In the genomic region with DNA sequence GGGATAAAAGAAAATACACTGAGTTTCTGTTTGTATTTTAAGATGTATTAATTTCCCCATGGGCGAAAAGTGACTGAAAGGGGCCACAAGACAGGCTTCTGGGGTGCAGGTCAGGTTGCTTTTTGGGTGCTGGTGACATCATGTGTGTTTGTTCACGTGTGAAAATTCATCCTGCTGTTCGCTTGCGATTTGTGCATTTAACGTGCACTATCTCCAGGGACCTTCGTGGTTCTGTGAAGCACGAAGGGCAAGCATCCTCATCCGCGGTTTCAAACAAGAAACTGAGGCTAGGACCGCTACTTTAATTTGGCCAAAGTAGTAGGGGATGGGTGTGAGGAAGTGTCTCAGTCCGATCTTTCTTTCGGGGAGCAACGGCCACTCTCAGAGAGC, we compare ENCODE assay signal across 8 cellular contexts. TPM values are rescaled to one million over a fixed set of nuclear protein-coding genes. Genes with fewer than 3 reads are reported as not detected.
DNase-seq lines count a peak whose midpoint lies in the region; TF ChIP-seq lines count a peak whose summit lies in the region.

No MANE protein-coding gene starts in this region.

- H3K4me2 ChIP-seq in Loucy (ENCODE audit: low read depth, low read length, poor library complexity, severe bottlenecking): peak overlapping the region; percentile 84

- H3K9me2 ChIP-seq in Loucy (replicated peaks; ENCODE audit: low read depth, low read length): no peaks in the 10 kb centered on the region

- H3K9ac ChIP-seq in Loucy (ENCODE audit: low read depth, low read length, poor library complexity, severe bottlenecking) (peak overlapping the region; percentile 58), duodenal mucosa (ENCODE audit: low read depth in 1 of 2, low read length in 2 of 2) (peak overlapping the region; percentile 45 to 52)

- H3K27me3 Mint-ChIP-seq in CD4-positive, alpha-beta memory T cell: peaks cover 7 to 20% of the 10 kb centered on the region in 2 donors

- intact Hi-C loops in CD4-positive, alpha-beta memory T cell (cut with micrococcal nuclease): loop anchor here (10.0 kb wide), 2 partner anchors 86 to 1134 kb away; no protein-coding TSS in a partner anchor

- H3K27ac ChIP-seq in CD4-positive, alpha-beta memory T cell (ENCODE audit: low read depth, low read length): no peak overlapping the region
- H3K27ac ChIP-seq in duodenal mucosa (ENCODE audit: low read depth, low read length): peak overlapping the region; percentile 1

- peak in 1 of 5 donors; percentile 5 for DNase-seq in CD4-positive, alpha-beta memory T cell
- no peak for DNase-seq in glomerular visceral epithelial cell (ENCODE audit: extremely low spot score)
- DNase-seq in stimulated activated CD4-positive, alpha-beta T cell treated with anti-CD3 and anti-CD28 coated beads, Interleukin-1b, Interleukin-23, amount 100 ng/mL, for 48 hours: no peak
- DNase-seq in GM10266 (ENCODE audit: extremely low spot score): no peak
- no peak for DNase-seq in MV-4-11 (lab: John Stamatoyannopoulos, UW)

- H3K27ac Mint-ChIP-seq in CD4-positive, alpha-beta memory T cell: peak overlapping the region in 6 of 7 donors; percentile 2 to 90 (median 73)

- peaks cover 15% of the 10 kb centered on the region for H3K27me3 ChIP-seq in CD4-positive, alpha-beta memory T cell (ENCODE audit: insufficient read depth, low read length)
- peaks cover 24% of the 10 kb centered on the region for H3K27me3 ChIP-seq in Loucy (ENCODE audit: insufficient read depth, low read length, poor library complexity, severe bottlenecking)
- no peaks in the 10 kb centered on the region for H3K27me3 ChIP-seq in duodenal mucosa (ENCODE audit: control insufficient read depth in 1 of 2, insufficient read depth in 2 of 2, low read length in 2 of 2)
- no peaks in the 10 kb centered on the region for H3K27me3 ChIP-seq in neuron (ENCODE audit: insufficient read depth, low read length)

- TF ChIP-seq CTCF in Loucy (conservative IDR thresholded peaks at IDR 0.05; ENCODE audit: low read length) (no peak), GM10266 (IDR thresholded peaks at IDR 0.05; ENCODE audit: control insufficient read depth, insufficient read depth, low read depth, missing control alignments) (no peak)

- CTCF ChIA-PET in CD4-positive, alpha-beta memory T cell (lab: Charles Lee; ENCODE audit: partially characterized antibody): interaction anchor here (1.3 kb wide), 1 partner anchor 82 kb away, joined by 3 read pairs; no protein-coding TSS in a partner anchor

- peaks cover 0 to 3% of the 10 kb centered on the region in 2 donors for H3K36me3 Mint-ChIP-seq in CD4-positive, alpha-beta memory T cell

- no peaks in the 10 kb centered on the region for H3K9me3 ChIP-seq in CD4-positive, alpha-beta memory T cell (ENCODE audit: control insufficient read depth in 1 of 2, low read length in 2 of 2)
- H3K9me3 ChIP-seq in Loucy (ENCODE audit: insufficient read depth, low read depth, low read length) (no peaks in the 10 kb centered on the region), duodenal mucosa (ENCODE audit: control insufficient read depth in 1 of 2, low read length in 2 of 2) (no peaks in the 10 kb centered on the region), neuron (ENCODE audit: low read length) (no peaks in the 10 kb centered on the region)

- peaks cover 11 to 32% (median 19%) of the 10 kb centered on the region in 4 donors for H3K4me1 Mint-ChIP-seq in CD4-positive, alpha-beta memory T cell

- peak overlapping the region; percentile 86 to 92 (median 89) for H3K4me3 Mint-ChIP-seq in CD4-positive, alpha-beta memory T cell

- peaks cover 12% of the 10 kb centered on the region for H4K20me1 ChIP-seq in Loucy (ENCODE audit: insufficient read depth, low read length, poor library complexity, severe bottlenecking)

- no peaks in the 10 kb centered on the region for H3K9me3 Mint-ChIP-seq in CD4-positive, alpha-beta memory T cell

- H2AFZ ChIP-seq in Loucy (ENCODE audit: low read length) (peak overlapping the region; percentile 88), neuron (ENCODE audit: low read depth, low read length) (no peak overlapping the region)

- H3F3A ChIP-seq in Loucy (ENCODE audit: low read depth): no peaks in the 10 kb centered on the region

- peak overlapping the region; percentile 53 to 86 for H3K4me3 ChIP-seq in CD4-positive, alpha-beta memory T cell (ENCODE audit: low read length in 2 of 2)
- H3K4me3 ChIP-seq in Loucy (ENCODE audit: low read length, poor library complexity, severe bottlenecking) (peak overlapping the region; percentile 81), duodenal mucosa (ENCODE audit: low read depth in 1 of 2, low read length in 2 of 2) (peak overlapping the region; percentile 82 to 83), neuron (ENCODE audit: low read length) (peak overlapping the region; percentile 43)

- POLR2A ChIA-PET in CD4-positive, alpha-beta memory T cell (lab: Charles Lee; ENCODE audit: partially characterized antibody): interaction anchor here (1.0 kb wide), 1 partner anchor 8 kb away, joined by 4 read pairs; no protein-coding TSS in a partner anchor

- peaks cover 19% of the 10 kb centered on the region for H3K4me1 ChIP-seq in CD4-positive, alpha-beta memory T cell (ENCODE audit: insufficient read depth, low read length)
- peaks cover 23% of the 10 kb centered on the region for H3K4me1 ChIP-seq in Loucy (ENCODE audit: insufficient read depth, low read length, poor library complexity, severe bottlenecking)
- peaks cover 18 to 19% of the 10 kb centered on the region in 2 donors for H3K4me1 ChIP-seq in duodenal mucosa (ENCODE audit: control insufficient read depth in 1 of 2, insufficient read depth in 2 of 2, low read length in 2 of 2)
- H3K4me1 ChIP-seq in neuron (ENCODE audit: insufficient read depth, low read length): peaks cover 27% of the 10 kb centered on the region

- no peaks in the 10 kb centered on the region for H3K36me3 ChIP-seq in CD4-positive, alpha-beta memory T cell (ENCODE audit: insufficient read depth, low read length)
- H3K36me3 ChIP-seq in Loucy (ENCODE audit: insufficient read depth, low read length): no peaks in the 10 kb centered on the region
- no peaks in the 10 kb centered on the region for H3K36me3 ChIP-seq in duodenal mucosa (ENCODE audit: control insufficient read depth in 1 of 2, insufficient read depth in 2 of 2, low read length in 2 of 2)
- H3K36me3 ChIP-seq in neuron (ENCODE audit: insufficient read depth, low read length): no peaks in the 10 kb centered on the region

- H3K79me2 ChIP-seq in Loucy (ENCODE audit: insufficient read depth, low read length): peaks cover 8% of the 10 kb centered on the region; the same call in 1 of the 2 replicates

RNA-seq across cellular contexts. Expression of gene SMAD6, which starts 1.6 kb away (rescaled TPM):
- under 1 TPM; 0.09 to 0.11 TPM for total RNA-seq in CD4-positive, alpha-beta memory T cell
- polyA plus RNA-seq in CD4-positive, alpha-beta memory T cell: not detected
